Comparison of ENCODE assay signal across 14 cellular contexts in genomic region chr11:77061258-77061657, GRCh38. TPM values are rescaled to one million over a fixed set of nuclear protein-coding genes. Genes with fewer than 3 reads are reported as not detected.
DNase-seq lines count a peak whose midpoint lies in the region; ATAC-seq, FAIRE-seq and TF ChIP-seq lines count a peak whose summit lies in the region.
"Not testable (repeated sequence)": the region's sequence is repeated elsewhere in the genome, so short reads cannot be mapped to it uniquely, and the experiment has no call there.
"Had no signal": no experiment of that assay in that cellular context is flagged by ENCODE, and none has a peak within 500 bp of the region (broad histone marks: within the 10 kb centered on the region; RNA-seq: fewer than 3 reads in every experiment).

No MANE protein-coding gene starts in this region.

- peak in 1 of 2 experiments; percentile 80; a peak in 2 of 4 replicates for TF ChIP-seq EP300 in HepG2 (IDR thresholded peaks at IDR 0.05; ENCODE audit: low read depth in 2 of 2, low read length in 2 of 2)
- TF ChIP-seq EP300 in HepG2 (CRISPR knock-in tag; IDR thresholded peaks at IDR 0.05; ENCODE audit: borderline replicate concordance), result peak; percentile 43; the same call in 1 of the 2 replicates
- TF ChIP-seq EP300 in transverse colon (IDR thresholded peaks at IDR 0.05; ENCODE audit: low read depth), result not testable (repeated sequence)

- not testable (repeated sequence) for H3K79me2 ChIP-seq in PC-3 (ENCODE audit: low read length); HepG2 (ENCODE audit: insufficient read depth, low read length)

- H3F3A ChIP-seq in PC-3 (ENCODE audit: low read length, unreplicated experiment), result not testable (repeated sequence)

- H3K9ac ChIP-seq in PC-3 (ENCODE audit: low read length); HepG2 (ENCODE audit: insufficient read depth, low read depth, low read length); mucosa of rectum (ENCODE audit: low read depth in 1 of 2, low read length in 2 of 2): not testable (repeated sequence)

- H3K27ac ChIP-seq in PC-3 (ENCODE audit: low read length); HepG2 (ENCODE audit: extremely low read length, insufficient read depth, low read length): not testable (repeated sequence)
- H3K27ac ChIP-seq in body of pancreas (peak overlapping the region in 3 of 4 donors; percentile 41 to 69 (median 69)), mucosa of rectum (ENCODE audit: low read depth in 2 of 2, low read length in 2 of 2) (peak overlapping the region; percentile 72 to 84), transverse colon (peak overlapping the region; percentile 70 to 79 (median 74))

- peak overlapping the region; percentile 67 for H3K27ac Mint-ChIP-seq in Caco-2 (ENCODE audit: unreplicated experiment)

- FAIRE-seq in HepG2 (lab: Jason Lieb, UNC), result peak; percentile 66

- not testable (repeated sequence) for H3K4me3 ChIP-seq in Caco-2 (ENCODE audit: low read depth, low read length); PC-3 (ENCODE audit: low read length); body of pancreas; HepG2 (replicated peaks in 1 of 3; ENCODE audit: insufficient read depth in 1 of 3, low read depth in 2 of 3, low read length in 3 of 3); mucosa of rectum (ENCODE audit: low read length in 2 of 2); transverse colon

- H3K9me2 ChIP-seq in PC-3 (replicated peaks; ENCODE audit: low read length), result not testable (repeated sequence)

- ATAC-seq in PC-3 (peak; percentile 72), body of pancreas (peak; percentile 64), HepG2 (peak; percentile 18; the same call in 2 of the 3 replicates)

- not testable (repeated sequence) for H3K27me3 Mint-ChIP-seq in Caco-2 (ENCODE audit: insufficient read depth, unreplicated experiment)

- POLR2A ChIA-PET in Caco-2 (lab: Charles Lee); PC-3 (lab: Charles Lee; ENCODE audit: unreplicated experiment); HepG2 (lab: Yijun Ruan, JAX): not testable (repeated sequence)

- not testable (repeated sequence) for BruUV-seq in Caco-2 (replicated peaks; lab: Mats Ljungman, UMichigan); PC-3 (replicated peaks; lab: Mats Ljungman, UMichigan); HepG2 (replicated peaks; lab: Mats Ljungman, UMichigan)

- CTCF ChIA-PET in Caco-2 (lab: Charles Lee) (interaction anchor here (1.2 kb wide), 1 partner anchor 14 kb away, joined by 4 read pairs; no protein-coding TSS in a partner anchor), PC-3 (lab: Charles Lee) (interaction anchor here (0.6 kb wide), 1 partner anchor 66 kb away, joined by 4 read pairs; no protein-coding TSS in a partner anchor)
- CTCF ChIA-PET in HepG2 (lab: Yijun Ruan, JAX; ENCODE audit: low intra/inter-chr PET ratio, low total read pairs), result not testable (repeated sequence)

- not testable (repeated sequence) for H3K36me3 Mint-ChIP-seq in Caco-2 (ENCODE audit: insufficient read depth, unreplicated experiment)

- not testable (repeated sequence) for TF ChIP-seq CTCF in Caco-2 (IDR thresholded peaks at IDR 0.05; ENCODE audit: insufficient read depth in 1 of 2, low read depth in 1 of 2, low read length in 1 of 2, severe bottlenecking in 1 of 2, unreplicated experiment in 1 of 2); PC-3 (conservative IDR thresholded peaks at IDR 0.05; ENCODE audit: low read depth, low read length); body of pancreas (IDR thresholded peaks at IDR 0.05); HepG2 (CRISPR knock-in tag; IDR thresholded peaks at IDR 0.05); transverse colon (IDR thresholded peaks at IDR 0.05)

- in situ Hi-C loops in HepG2 (cut with HindIII; ENCODE audit: extremely low pct_ligation_motif_present, low pct_unique_long_range_greater_than_20kb); transverse colon (cut with MboI; ENCODE audit: low pct_ligation_motif_present in 1 of 4, low pct_unique_long_range_greater_than_20kb in 1 of 4, low sequenced_read_pairs in 3 of 4): not testable (repeated sequence)

- peaks cover 19% of the 10 kb centered on the region for H3K9me3 Mint-ChIP-seq in Caco-2 (ENCODE audit: unreplicated experiment)

- not testable (repeated sequence) for H3K4me2 ChIP-seq in PC-3 (ENCODE audit: low read length)
- peak overlapping the region; percentile 16; the same call in 1 of the 2 replicates for H3K4me2 ChIP-seq in HepG2 (ENCODE audit: low read depth, low read length)

- H2AFZ ChIP-seq in PC-3 (ENCODE audit: low read length); HepG2 (ENCODE audit: low read length): not testable (repeated sequence)

- not testable (repeated sequence) for H3K36me3 ChIP-seq in Caco-2 (ENCODE audit: control insufficient read depth, insufficient read depth, low read length); PC-3 (ENCODE audit: low read depth, low read length); body of pancreas (replicated peaks in 1 of 2; ENCODE audit: insufficient read depth in 1 of 2, low read depth in 2 of 2); HepG2 (replicated peaks in 1 of 2; ENCODE audit: control insufficient read depth in 1 of 2, insufficient read depth in 2 of 2, low read length in 2 of 2); mucosa of rectum (ENCODE audit: control insufficient read depth in 2 of 2, insufficient read depth in 2 of 2, low read length in 2 of 2); transverse colon

- DNase-seq in Caco-2 (peak; percentile 56 to 67), HT-29 (ENCODE audit: low spot score) (peak; percentile 47), PC-3 (peak; percentile 61), islet precursor cell (peak; percentile 1), HepG2 (ENCODE audit: low spot score) (peak; percentile 79)
- DNase-seq in body of pancreas, transverse colon: not testable (repeated sequence)

- 27 to 45% methylated on average over 4 of the region's 4 CpGs for WGBS in body of pancreas, 2 donors
- 10% methylated on average over 4 of the region's 4 CpGs for WGBS in HepG2 (ENCODE audit: low lambda C conversion rate)
- 49 to 64% methylated on average over 4 of the region's 4 CpGs for WGBS in transverse colon (ENCODE audit: low coverage in 1 of 2), 2 donors

- TF ChIP-seq POLR2A in body of pancreas (IDR thresholded peaks at IDR 0.05); HepG2 (IDR thresholded peaks at IDR 0.05; ENCODE audit: insufficient read depth in 1 of 2, low read depth in 2 of 2, low read length in 2 of 2); transverse colon (IDR thresholded peaks at IDR 0.05): not testable (repeated sequence)

- H3K4me1 ChIP-seq in Caco-2 (peaks cover 17% of the 10 kb centered on the region), body of pancreas (peaks cover 40% of the 10 kb centered on the region), HepG2 (ENCODE audit: insufficient read depth, low read length) (peaks cover 40% of the 10 kb centered on the region), mucosa of rectum (ENCODE audit: control insufficient read depth in 2 of 2, insufficient read depth in 2 of 2, low read length in 2 of 2) (peaks cover 35 to 58% of the 10 kb centered on the region in 2 donors), transverse colon (peaks cover 0 to 49% (median 25%) of the 10 kb centered on the region in 4 donors)
- H3K4me1 ChIP-seq in PC-3 (ENCODE audit: insufficient read depth, low read length), result not testable (repeated sequence)

- H3K4me1 Mint-ChIP-seq in Caco-2 (ENCODE audit: low read depth, unreplicated experiment), result peaks cover 26% of the 10 kb centered on the region

- H4K20me1 ChIP-seq in PC-3 (ENCODE audit: low read length); HepG2 (ENCODE audit: insufficient read depth, low read length): not testable (repeated sequence)

- not testable (repeated sequence) for H3K27me3 ChIP-seq in Caco-2 (replicated peaks; ENCODE audit: control insufficient read depth, insufficient read depth, low read length); PC-3 (ENCODE audit: low read length); body of pancreas; mucosa of rectum (ENCODE audit: control insufficient read depth in 2 of 2, insufficient read depth in 2 of 2, low read length in 2 of 2); transverse colon
- peaks cover 8 to 17% of the 10 kb centered on the region in 2 experiments; a peak in 3 of 5 replicates for H3K27me3 ChIP-seq in HepG2 (ENCODE audit: control insufficient read depth in 1 of 2, insufficient read depth in 2 of 2, low read length in 2 of 2)

- intact Hi-C loops in Caco-2 (cut with micrococcal nuclease; ENCODE audit: unreplicated experiment); body of pancreas (cut with DNase I); HepG2 (cut with micrococcal nuclease; ENCODE audit: unreplicated experiment); transverse colon (cut with DNase I; ENCODE audit: low total_unique reads): not testable (repeated sequence)
- intact Hi-C loops in PC-3 (cut with micrococcal nuclease), result loop anchor here (2.0 kb wide), 1 partner anchor 14 kb away; no protein-coding TSS in a partner anchor

- H3K9me3 ChIP-seq in Caco-2 (peaks cover 36% of the 10 kb centered on the region), HepG2 (ENCODE audit: low read length) (peaks cover 20% of the 10 kb centered on the region), transverse colon (peaks cover 8 to 13% of the 10 kb centered on the region in 2 donors)
- H3K9me3 ChIP-seq in PC-3 (ENCODE audit: low read length); body of pancreas; mucosa of rectum (ENCODE audit: control insufficient read depth in 2 of 2, low read length in 2 of 2): not testable (repeated sequence)

- not testable (repeated sequence) for H3K4me3 Mint-ChIP-seq in Caco-2 (ENCODE audit: unreplicated experiment)

- not testable (repeated sequence) for TF ChIP-seq RAD21 in HepG2 (CRISPR knock-in tag; IDR thresholded peaks at IDR 0.05)

RNA-seq across cellular contexts. Expression of gene CAPN5, which starts 5.5 kb away (rescaled TPM):
- total RNA-seq in Caco-2 (2022) (18.8 and 21.2 TPM in 2 replicates), PC-3 (2014; rRNA removed) (6.3 and 7.7 TPM in 2 replicates), body of pancreas (10 to 100 TPM in 1 of 2 donors, 1 to 10 TPM in 1; 7.8 to 13.8 TPM), HepG2 (2016; rRNA removed; fragmentation: Illumina TruSeq; extraction: Trizol) (0.22 and 0.27 TPM in 2 replicates), transverse colon (100 to 1,000 TPM; 210 to 290 (median 214) TPM)
- total RNA-seq in HT-29 (2014; rRNA removed; shearing (Covaris generic)), result 30.5 and 30.9 TPM in 2 replicates
- total RNA-seq in HepG2 (2016; cell fraction: cytosol; rRNA removed; fragmentation: Illumina TruSeq; extraction: Trizol; ENCODE audit: low read depth), result 0.09 TPM in 1 of 2 replicates, not detected in the other
- total RNA-seq in HepG2 (2016; cell fraction: insoluble cytoplasmic fraction; rRNA removed; fragmentation: Illumina TruSeq; extraction: Trizol), result 0.27 and 0.28 TPM in 2 replicates
- total RNA-seq in HepG2 (2016; cell fraction: membrane; rRNA removed; fragmentation: Illumina TruSeq; extraction: Trizol), result 0.28 and 0.34 TPM in 2 replicates
- 0.66 and 0.75 TPM in 2 replicates for total RNA-seq in HepG2 (2016; cell fraction: nucleus; rRNA removed; fragmentation: Illumina TruSeq; extraction: Trizol)
- polyA plus RNA-seq in HepG2 (2011; rRNA removed), result 1.2 and 2.1 TPM in 2 replicates
- 0.95 and 1.0 TPM in 2 replicates for polyA plus RNA-seq in HepG2 (2011; cell fraction: cytosol; rRNA removed)
- polyA plus RNA-seq in HepG2 (2011; cell fraction: nucleus; rRNA removed), result 3.7 and 6.7 TPM in 2 replicates
- polyA plus RNA-seq in HepG2 (2012), result 0.94 and 2.0 TPM in 2 replicates
- 0.19 and 0.23 TPM in 2 replicates for polyA plus RNA-seq in HepG2 (2016; cell fraction: cytosol; fragmentation: Illumina TruSeq; extraction: Trizol; ENCODE audit: low read depth)
- 0.93 and 1.1 TPM in 2 replicates for polyA plus RNA-seq in HepG2 (2016; cell fraction: insoluble cytoplasmic fraction; fragmentation: Illumina TruSeq; extraction: Trizol; ENCODE audit: low read depth)
- 0.37 and 0.48 TPM in 2 replicates for polyA plus RNA-seq in HepG2 (2016; cell fraction: membrane; fragmentation: Illumina TruSeq; extraction: Trizol; ENCODE audit: low read depth)
- polyA plus RNA-seq in HepG2 (2016; cell fraction: nucleus; fragmentation: Illumina TruSeq; extraction: Trizol; ENCODE audit: insufficient read depth, low read depth), result 0.68 and 0.85 TPM in 2 replicates
- 0.49 and 2.0 TPM in 2 replicates for polyA minus RNA-seq in HepG2 (2011; rRNA and poly(A)+ RNA removed; ENCODE audit: low replicate concordance)
- polyA minus RNA-seq in HepG2 (2011; cell fraction: cytosol; rRNA and poly(A)+ RNA removed), result 0.88 and 0.99 TPM in 2 replicates
- polyA minus RNA-seq in HepG2 (2011; cell fraction: nucleus; rRNA and poly(A)+ RNA removed), result 1.0 and 1.7 TPM in 2 replicates

RNA-seq across cellular contexts. Expression of gene B3GNT6, which starts 27.1 kb away (rescaled TPM):
- not detected in 2 replicates for total RNA-seq in Caco-2 (2022)
- 0.61 and 1.4 TPM in 2 replicates for total RNA-seq in HT-29 (2014; rRNA removed; shearing (Covaris generic))
- 0.04 TPM in 1 of 2 replicates, not detected in the other for total RNA-seq in PC-3 (2014; rRNA removed)
- total RNA-seq in body of pancreas, result not detected
- total RNA-seq in HepG2 (2016; rRNA removed; fragmentation: Illumina TruSeq; extraction: Trizol), result not detected in 2 replicates
- total RNA-seq in HepG2 (2016; cell fraction: cytosol; rRNA removed; fragmentation: Illumina TruSeq; extraction: Trizol; ENCODE audit: low read depth), result not detected in 2 replicates
- not detected in 2 replicates for total RNA-seq in HepG2 (2016; cell fraction: insoluble cytoplasmic fraction; rRNA removed; fragmentation: Illumina TruSeq; extraction: Trizol)
- not detected in 2 replicates for total RNA-seq in HepG2 (2016; cell fraction: membrane; rRNA removed; fragmentation: Illumina TruSeq; extraction: Trizol)
- total RNA-seq in HepG2 (2016; cell fraction: nucleus; rRNA removed; fragmentation: Illumina TruSeq; extraction: Trizol), result not detected in 2 replicates
- not detected in 2 replicates for polyA plus RNA-seq in HepG2 (2011; rRNA removed)
- polyA plus RNA-seq in HepG2 (2011; cell fraction: cytosol; rRNA removed), result not detected in 2 replicates
- polyA plus RNA-seq in HepG2 (2011; cell fraction: nucleus; rRNA removed), result not detected in 2 replicates
- polyA plus RNA-seq in HepG2 (2012), result not detected in 2 replicates
- polyA plus RNA-seq in HepG2 (2016; cell fraction: cytosol; fragmentation: Illumina TruSeq; extraction: Trizol; ENCODE audit: low read depth), result not detected in 2 replicates
- not detected in 2 replicates for polyA plus RNA-seq in HepG2 (2016; cell fraction: insoluble cytoplasmic fraction; fragmentation: Illumina TruSeq; extraction: Trizol; ENCODE audit: low read depth)
- not detected in 2 replicates for polyA plus RNA-seq in HepG2 (2016; cell fraction: membrane; fragmentation: Illumina TruSeq; extraction: Trizol; ENCODE audit: low read depth)
- polyA plus RNA-seq in HepG2 (2016; cell fraction: nucleus; fragmentation: Illumina TruSeq; extraction: Trizol; ENCODE audit: insufficient read depth, low read depth), result not detected in 2 replicates
- not detected in 2 replicates for polyA minus RNA-seq in HepG2 (2011; rRNA and poly(A)+ RNA removed; ENCODE audit: low replicate concordance)
- not detected in 2 replicates for polyA minus RNA-seq in HepG2 (2011; cell fraction: cytosol; rRNA and poly(A)+ RNA removed)
- not detected in 2 replicates for polyA minus RNA-seq in HepG2 (2011; cell fraction: nucleus; rRNA and poly(A)+ RNA removed)
- total RNA-seq in transverse colon, result 10 to 100 TPM; 64.7 to 88.1 (median 72.0) TPM
- total RNA-seq: A673; CD8-positive, alpha-beta T cell; GM23338; HT1080 had no signal
- polyA plus RNA-seq: AG04450, GM23338, IgD-negative memory B cell had no signal

RNA-seq across cellular contexts. Expression of gene OMP, which starts 41.4 kb away (rescaled TPM):
- 0.70 and 2.5 TPM in 2 replicates for total RNA-seq in Caco-2 (2022)
- 2.8 TPM in 1 of 2 replicates, not detected in the other for total RNA-seq in HT-29 (2014; rRNA removed; shearing (Covaris generic))
- total RNA-seq in PC-3 (2014; rRNA removed), result not detected in 2 replicates
- not detected for total RNA-seq in body of pancreas
- total RNA-seq in HepG2 (2016; rRNA removed; fragmentation: Illumina TruSeq; extraction: Trizol), result not detected in 2 replicates
- not detected in 2 replicates for total RNA-seq in HepG2 (2016; cell fraction: cytosol; rRNA removed; fragmentation: Illumina TruSeq; extraction: Trizol; ENCODE audit: low read depth)
- total RNA-seq in HepG2 (2016; cell fraction: insoluble cytoplasmic fraction; rRNA removed; fragmentation: Illumina TruSeq; extraction: Trizol), result not detected in 2 replicates
- not detected in 2 replicates for total RNA-seq in HepG2 (2016; cell fraction: membrane; rRNA removed; fragmentation: Illumina TruSeq; extraction: Trizol)
- not detected in 2 replicates for total RNA-seq in HepG2 (2016; cell fraction: nucleus; rRNA removed; fragmentation: Illumina TruSeq; extraction: Trizol)
- polyA plus RNA-seq in HepG2 (2011; rRNA removed), result not detected in 2 replicates
- not detected in 2 replicates for polyA plus RNA-seq in HepG2 (2011; cell fraction: cytosol; rRNA removed)
- 1.9 TPM in 1 of 2 replicates, not detected in the other for polyA plus RNA-seq in HepG2 (2011; cell fraction: nucleus; rRNA removed)
- polyA plus RNA-seq in HepG2 (2012), result not detected in 2 replicates
- not detected in 2 replicates for polyA plus RNA-seq in HepG2 (2016; cell fraction: cytosol; fragmentation: Illumina TruSeq; extraction: Trizol; ENCODE audit: low read depth)
- polyA plus RNA-seq in HepG2 (2016; cell fraction: insoluble cytoplasmic fraction; fragmentation: Illumina TruSeq; extraction: Trizol; ENCODE audit: low read depth), result not detected in 2 replicates
- not detected in 2 replicates for polyA plus RNA-seq in HepG2 (2016; cell fraction: membrane; fragmentation: Illumina TruSeq; extraction: Trizol; ENCODE audit: low read depth)
- not detected in 2 replicates for polyA plus RNA-seq in HepG2 (2016; cell fraction: nucleus; fragmentation: Illumina TruSeq; extraction: Trizol; ENCODE audit: insufficient read depth, low read depth)
- not detected in 2 replicates for polyA minus RNA-seq in HepG2 (2011; rRNA and poly(A)+ RNA removed; ENCODE audit: low replicate concordance)
- polyA minus RNA-seq in HepG2 (2011; cell fraction: cytosol; rRNA and poly(A)+ RNA removed), result not detected in 2 replicates
- polyA minus RNA-seq in HepG2 (2011; cell fraction: nucleus; rRNA and poly(A)+ RNA removed), result not detected in 2 replicates
- total RNA-seq in transverse colon, result 100 to 1,000 TPM in 1 of 4 donors, 10 to 100 TPM in 3; 16.0 to 126 (median 49.4) TPM
- total RNA-seq: A673 had no signal
- polyA plus RNA-seq: AG04450, GM23338, IgD-negative memory B cell had no signal

Comparison
In these comparisons a context has a peak if more than half of its experiments do, and no peak if none do; other contexts are left out.
1. ATAC-seq: peak in every context shown above with its lines; median percentile 72 in PC-3; 64 in body of pancreas; 18 in HepG2.
2. RNA of gene B3GNT6, which starts 27.1 kb away (total RNA-seq): 64.7 to 88.1 TPM in transverse colon; 0.61 to 1.4 TPM in HT-29, not detected in Caco-2, 0.04 TPM in PC-3, not detected in body of pancreas and not detected in HepG2; every median in the first group is over 10 times any median in the second.